ENCODE assay signal across 8 cellular contexts in the genomic region with DNA sequence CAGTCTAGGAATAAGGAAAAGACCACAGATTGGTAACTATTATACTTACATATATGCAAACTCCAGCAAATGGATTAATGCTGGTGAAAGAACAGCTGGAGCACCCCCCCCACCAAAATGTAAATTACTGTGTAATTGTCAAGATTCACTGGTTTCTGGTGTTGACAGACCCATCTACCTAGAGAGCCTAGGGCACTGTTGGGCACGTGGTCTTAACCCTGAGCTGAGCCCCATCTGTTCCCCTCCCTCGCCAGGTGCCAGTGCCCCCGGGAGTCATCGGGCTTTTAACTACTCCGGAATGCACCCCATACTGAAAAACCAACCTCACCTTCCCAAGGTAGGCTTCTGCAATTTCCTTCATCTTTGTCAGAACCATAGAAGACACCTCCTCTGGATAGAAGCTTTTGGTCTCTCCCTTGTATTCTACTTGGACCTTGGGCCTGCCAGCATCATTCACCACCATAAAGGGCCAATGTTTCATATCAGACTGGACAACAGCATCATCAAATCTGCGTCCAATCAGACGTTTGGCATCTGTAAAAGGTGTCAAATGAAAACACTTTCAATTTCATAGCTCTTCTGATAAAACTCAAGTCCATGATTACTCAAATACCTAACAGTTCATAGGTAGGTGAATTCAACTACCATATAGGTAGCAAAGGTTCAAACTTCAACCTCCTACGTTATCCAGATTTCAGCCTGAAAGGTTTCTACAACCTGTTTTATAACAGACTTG. TPM values are rescaled to one million over a fixed set of nuclear protein-coding genes. Genes with fewer than 3 reads are reported as not detected.
A peak's percentile ranks its signal among the peaks of the same experiment; 100 is the strongest.
DNase-seq lines count a peak whose midpoint lies in the region; ATAC-seq, FAIRE-seq and TF ChIP-seq lines count a peak whose summit lies in the region.

No MANE protein-coding gene starts in this region.

- H3K9ac ChIP-seq in adipocyte (ENCODE audit: low read length): peak overlapping the region; percentile 100
- H3K9ac ChIP-seq in HepG2 (ENCODE audit: insufficient read depth, low read depth, low read length): peak overlapping the region; percentile 100

- no peak; a peak in 1 of 4 replicates for TF ChIP-seq POLR2A in HepG2 (IDR thresholded peaks at IDR 0.05; ENCODE audit: insufficient read depth in 1 of 2, low read depth in 2 of 2, low read length in 2 of 2)

- CTCF ChIA-PET in AG04450 (lab: Charles Lee): interaction anchor here (1.0 to 1.6 kb wide), 3 partner anchors 39 to 201 kb away, joined by 3 to 15 read pairs (median 4); no protein-coding TSS in a partner anchor
- CTCF ChIA-PET in HEK293 (lab: Yijun Ruan, JAX): interaction anchor here (0.6 to 1.2 kb wide), 6 partner anchors 30 to 469 kb away, joined by 3 to 6 read pairs (median 4); no protein-coding TSS in a partner anchor
- CTCF ChIA-PET in HepG2 (lab: Yijun Ruan, JAX; ENCODE audit: low intra/inter-chr PET ratio, low total read pairs): no interaction called here

- H3K4me1 ChIP-seq in HEK293 (ENCODE audit: control insufficient read depth, insufficient read depth, low read length): no peaks in the 10 kb centered on the region
- H3K4me1 ChIP-seq in adipocyte (ENCODE audit: control insufficient read depth, insufficient read depth, low read length): peaks cover 45% of the 10 kb centered on the region
- peaks cover 50% of the 10 kb centered on the region for H3K4me1 ChIP-seq in HepG2 (ENCODE audit: insufficient read depth, low read length)
- peaks cover 27% of the 10 kb centered on the region for H3K4me1 ChIP-seq in thymus (ENCODE audit: control insufficient read depth, insufficient read depth, low read length)

- H3K27ac ChIP-seq in AG04450 (ENCODE audit: low read depth, low read length) (no peak overlapping the region), HEK293 (ENCODE audit: extremely low read depth, low read depth, low read length) (no peak overlapping the region; the same call in 1 of the 2 replicates), HepG2 (ENCODE audit: extremely low read length, insufficient read depth, low read length) (peak overlapping the region; percentile 98), thymus (ENCODE audit: low read depth) (no peak overlapping the region)

- no peak overlapping the region for H2AFZ ChIP-seq in HepG2 (ENCODE audit: low read length)

- H3K9me3 ChIP-seq in AG04450 (ENCODE audit: control insufficient read depth, insufficient read depth, low read length): no peaks in the 10 kb centered on the region; the same call in 1 of the 2 replicates
- H3K9me3 ChIP-seq in HEK293 (ENCODE audit: control insufficient read depth, insufficient read depth, low read depth, low read length): no peaks in the 10 kb centered on the region
- H3K9me3 ChIP-seq in adipocyte (ENCODE audit: control insufficient read depth, low read length): no peaks in the 10 kb centered on the region
- H3K9me3 ChIP-seq in HepG2 (ENCODE audit: low read length): no peaks in the 10 kb centered on the region
- H3K9me3 ChIP-seq in thymus (ENCODE audit: control insufficient read depth): no peaks in the 10 kb centered on the region

- H3K27me3 ChIP-seq in AG04450 (ENCODE audit: control insufficient read depth, insufficient read depth, low read length) (no peaks in the 10 kb centered on the region), adipocyte (replicated peaks; ENCODE audit: control insufficient read depth, insufficient read depth, low read length) (no peaks in the 10 kb centered on the region), HepG2 (ENCODE audit: control insufficient read depth in 1 of 2, insufficient read depth in 2 of 2, low read length in 2 of 2) (no peaks in the 10 kb centered on the region; a peak in 1 of 5 replicates), thymus (ENCODE audit: control insufficient read depth, insufficient read depth) (no peaks in the 10 kb centered on the region)

- H4K20me1 ChIP-seq in HepG2 (ENCODE audit: insufficient read depth, low read length): peaks cover 56% of the 10 kb centered on the region

- peaks cover 55% of the 10 kb centered on the region for H3K79me2 ChIP-seq in HepG2 (ENCODE audit: insufficient read depth, low read length)

- intact Hi-C loops in HepG2 (cut with micrococcal nuclease; ENCODE audit: unreplicated experiment): loop anchor here (5.0 kb wide), 1 partner anchor 418 kb away; no protein-coding TSS in a partner anchor

- H3K4me2 ChIP-seq in HepG2 (ENCODE audit: low read depth, low read length): peak overlapping the region; percentile 81

- no peak for ATAC-seq in HepG2

- no TSS peak for BruUV-seq in HepG2 (replicated peaks; lab: Mats Ljungman, UMichigan)

- DNase-seq in AG04450 (ENCODE audit: low read depth, low spot score): no peak
- peak; percentile 27 for DNase-seq in adipocyte (ENCODE audit: low read depth)
- no peak for DNase-seq in HepG2 (ENCODE audit: low spot score)
- no peak for DNase-seq in NOMO-1 (lab: John Stamatoyannopoulos, UW; ENCODE audit: unreplicated experiment in 2 of 2)
- no peak for DNase-seq in DMS79 (lab: John Stamatoyannopoulos, UW)
- no peak for DNase-seq in activated CD4-positive, alpha-beta T cell treated with anti-CD3 and anti-CD28 coated beads for 4 hours

- no peak for TF ChIP-seq CTCF in AG04450 (IDR thresholded peaks at IDR 0.05; ENCODE audit: low read depth, low read length)
- TF ChIP-seq CTCF in HEK293 (tag by site-specific recombination; IDR thresholded peaks at IDR 0.05): no peak
- no peak for TF ChIP-seq CTCF in HepG2 (CRISPR knock-in tag; IDR thresholded peaks at IDR 0.05)

- H3K36me3 ChIP-seq in HEK293 (ENCODE audit: control insufficient read depth in 2 of 2, insufficient read depth in 1 of 2, low read length in 2 of 2): peaks cover 13 to 63% of the 10 kb centered on the region in 2 experiments
- peaks cover 57% of the 10 kb centered on the region for H3K36me3 ChIP-seq in adipocyte (ENCODE audit: control insufficient read depth, insufficient read depth, low read length, severe bottlenecking)
- peaks cover 18 to 51% of the 10 kb centered on the region in 2 experiments for H3K36me3 ChIP-seq in HepG2 (replicated peaks in 1 of 2; ENCODE audit: control insufficient read depth in 1 of 2, insufficient read depth in 2 of 2, low read length in 2 of 2)
- H3K36me3 ChIP-seq in thymus (ENCODE audit: control insufficient read depth, insufficient read depth): peaks cover 50% of the 10 kb centered on the region

- TF ChIP-seq RAD21 in HepG2 (CRISPR knock-in tag; IDR thresholded peaks at IDR 0.05): no peak

- in situ Hi-C loops in HepG2 (cut with HindIII; ENCODE audit: extremely low pct_ligation_motif_present, low pct_unique_long_range_greater_than_20kb): no loop called here

- POLR2A ChIA-PET in AG04450 (lab: Yijun Ruan, JAX) (interaction anchor here (0.6 to 2.5 kb wide), 3 partner anchors 19 to 201 kb away, joined by 3 to 8 read pairs (median 5); no protein-coding TSS in a partner anchor), HEK293 (lab: Yijun Ruan, JAX) (interaction anchor here (0.8 to 2.3 kb wide), 4 partner anchors 16 to 192 kb away, joined by 3 to 12 read pairs (median 3); no protein-coding TSS in a partner anchor), HepG2 (lab: Yijun Ruan, JAX) (no interaction called here)

- no peak for FAIRE-seq in HepG2 (lab: Jason Lieb, UNC)

- peak overlapping the region; percentile 95 for H3K4me3 ChIP-seq in AG04450 (ENCODE audit: low read depth, low read length)
- peak overlapping the region; percentile 88 for H3K4me3 ChIP-seq in HEK293 (ENCODE audit: low read depth, low read length)
- H3K4me3 ChIP-seq in adipocyte (ENCODE audit: low read length): peak overlapping the region; percentile 97
- peak overlapping the region; percentile 75 to 92 (median 90) for H3K4me3 ChIP-seq in HepG2 (replicated peaks in 1 of 3; ENCODE audit: insufficient read depth in 1 of 3, low read depth in 2 of 3, low read length in 3 of 3)
- H3K4me3 ChIP-seq in thymus (ENCODE audit: low read length): peak overlapping the region; percentile 98

- 0% methylated on average over 5 of the region's 8 CpGs for WGBS in HepG2 (ENCODE audit: low lambda C conversion rate)
- 2% methylated on average over 8 of the region's 8 CpGs for WGBS in thymus

- TF ChIP-seq EP300 in HepG2 (IDR thresholded peaks at IDR 0.05; ENCODE audit: low read depth in 2 of 2, low read length in 2 of 2) (no peak), HepG2 (CRISPR knock-in tag; IDR thresholded peaks at IDR 0.05; ENCODE audit: borderline replicate concordance) (no peak)

TF ChIP-seq in HEK293, 187 proteins besides CTCF, POLR2A, EP300 and RAD21 (continues in another document):
- TF ChIP-seq ZSCAN23 (tag by site-specific recombination; IDR thresholded peaks at IDR 0.05): no peak

TF ChIP-seq in HepG2, 621 proteins besides CTCF, POLR2A, EP300 and RAD21 (continues in another document):
- TF ChIP-seq PPARG (CRISPR knock-in tag; conservative IDR thresholded peaks at IDR 0.05): no peak

RNA-seq across cellular contexts. Expression of a gene that starts 1.5 kb away (rescaled TPM):
- 2,659 and 3,006 TPM in 2 replicates for polyA plus RNA-seq in AG04450 (2011; rRNA removed)
- 2,306 and 2,503 TPM in 2 replicates for polyA minus RNA-seq in AG04450 (2011; rRNA and poly(A)+ RNA removed)
- total RNA-seq in HepG2 (2016; rRNA removed; fragmentation: Illumina TruSeq; extraction: Trizol): 2,151 and 3,620 TPM in 2 replicates
- total RNA-seq in HepG2 (2016; cell fraction: cytosol; rRNA removed; fragmentation: Illumina TruSeq; extraction: Trizol; ENCODE audit: low read depth): 366 and 430 TPM in 2 replicates
- total RNA-seq in HepG2 (2016; cell fraction: insoluble cytoplasmic fraction; rRNA removed; fragmentation: Illumina TruSeq; extraction: Trizol): 2,108 and 3,479 TPM in 2 replicates
- 740 and 955 TPM in 2 replicates for total RNA-seq in HepG2 (2016; cell fraction: membrane; rRNA removed; fragmentation: Illumina TruSeq; extraction: Trizol)
- 1,052 and 1,130 TPM in 2 replicates for total RNA-seq in HepG2 (2016; cell fraction: nucleus; rRNA removed; fragmentation: Illumina TruSeq; extraction: Trizol)
- 861 and 936 TPM in 2 replicates for polyA plus RNA-seq in HepG2 (2011; rRNA removed)
- polyA plus RNA-seq in HepG2 (2011; cell fraction: cytosol; rRNA removed): 673 and 943 TPM in 2 replicates
- polyA plus RNA-seq in HepG2 (2011; cell fraction: nucleus; rRNA removed): 372 and 521 TPM in 2 replicates
- 489 and 1,055 TPM in 2 replicates for polyA plus RNA-seq in HepG2 (2012)
- polyA plus RNA-seq in HepG2 (2016; cell fraction: cytosol; fragmentation: Illumina TruSeq; extraction: Trizol; ENCODE audit: low read depth): 213 and 256 TPM in 2 replicates
- polyA plus RNA-seq in HepG2 (2016; cell fraction: insoluble cytoplasmic fraction; fragmentation: Illumina TruSeq; extraction: Trizol; ENCODE audit: low read depth): 2,308 and 2,340 TPM in 2 replicates
- polyA plus RNA-seq in HepG2 (2016; cell fraction: membrane; fragmentation: Illumina TruSeq; extraction: Trizol; ENCODE audit: low read depth): 393 and 523 TPM in 2 replicates
- polyA plus RNA-seq in HepG2 (2016; cell fraction: nucleus; fragmentation: Illumina TruSeq; extraction: Trizol; ENCODE audit: insufficient read depth, low read depth): 951 and 981 TPM in 2 replicates
- polyA minus RNA-seq in HepG2 (2011; rRNA and poly(A)+ RNA removed; ENCODE audit: low replicate concordance): 1,530 and 5,645 TPM in 2 replicates
- polyA minus RNA-seq in HepG2 (2011; cell fraction: cytosol; rRNA and poly(A)+ RNA removed): 512 and 637 TPM in 2 replicates
- polyA minus RNA-seq in HepG2 (2011; cell fraction: nucleus; rRNA and poly(A)+ RNA removed): 410 and 759 TPM in 2 replicates
- 221 TPM for polyA plus RNA-seq in thymus
